Comparison of ENCODE assay signal across 12 cellular contexts in genomic region chr10:3485287-3485686, GRCh38.
DNase-seq lines count a peak whose midpoint lies in the region; ATAC-seq, FAIRE-seq and TF ChIP-seq lines count a peak whose summit lies in the region.
"Had no signal": no experiment of that assay in that cellular context is flagged by ENCODE, and none has a peak within 500 bp of the region (broad histone marks: within the 10 kb centered on the region; RNA-seq: fewer than 3 reads in every experiment).

No MANE protein-coding gene starts in this region.

- H3K4me3 ChIP-seq in NB4 (ENCODE audit: low read depth, low read length) = no peak overlapping the region
- H3K4me3 ChIP-seq: ascending aorta had no signal

- H3K4me3 Mint-ChIP-seq in naive B cell = peak overlapping the region; percentile 75 to 93 (median 84)

- no peak for TF ChIP-seq CTCF in NB4 (IDR thresholded peaks at IDR 0.05; ENCODE audit: low read depth, low read length)

- TF ChIP-seq POLR2A in GM12891 (IDR thresholded peaks at IDR 0.05; ENCODE audit: low read depth, low read length) = 0 out of 2 replicates have a peak, but pooled peaks have one; percentile 16
- no peak for TF ChIP-seq POLR2A in NB4 (IDR thresholded peaks at IDR 0.05; ENCODE audit: extremely low read depth, insufficient read length)

- H3K27me3 Mint-ChIP-seq in naive B cell = no peaks in the 10 kb centered on the region

- DNase-seq in GM12891 (ENCODE audit: insufficient read length, low spot score) (no peak), NB4 (ENCODE audit: low read depth) (peak; percentile 63), naive B cell (peak; percentile 82), NCI-H510A treated with DMSO at 0.1 percent for 48 hours (lab: John Stamatoyannopoulos, UW) (no peak), NCI-H1105 (lab: John Stamatoyannopoulos, UW) (no peak)
- DNase-seq in activated CD4-positive, CD25-positive, alpha-beta regulatory T cell treated with anti-CD3 and anti-CD28 coated beads, Interleukin-2, amount 50 U/mL, for 72 hours = no peak
- no peak for DNase-seq in stimulated activated CD4-positive, alpha-beta T cell treated with anti-CD3 and anti-CD28 coated beads, Interleukin-4, amount 100 ng/mL, for 24 hours
- DNase-seq: NCI-H2171 treated with DMSO at 0.1 percent for 48 hours had no signal

- H3K27ac Mint-ChIP-seq in naive B cell = peak overlapping the region; percentile 90 to 99 (median 98)

- peak; percentile 57 for ATAC-seq in GM21529 (IDR thresholded peaks at IDR 0.05; ENCODE audit: unreplicated experiment)
- ATAC-seq in naive B cell (ENCODE audit: low read depth in 2 of 2) = peak; percentile 80 to 81
- ATAC-seq: naive thymus-derived CD8-positive, alpha-beta T cell had no signal

- peaks cover 7 to 20% of the 10 kb centered on the region in 2 donors for H3K36me3 Mint-ChIP-seq in naive B cell

- peaks cover 5 to 25% (median 15%) of the 10 kb centered on the region in 7 donors for H3K9me3 Mint-ChIP-seq in naive B cell

- peak; percentile 71 for FAIRE-seq in GM12891 (lab: Jason Lieb, UNC)
- FAIRE-seq: frontal cortex had no signal

- H3K4me1 Mint-ChIP-seq in naive B cell = peaks cover 55 to 66% (median 57%) of the 10 kb centered on the region in 3 donors

TF ChIP-seq in GM12891, 5 proteins besides CTCF, POLR2A, EP300 and RAD21:
- peak; percentile 75 for TF ChIP-seq SPI1 (IDR thresholded peaks at IDR 0.05; ENCODE audit: low read depth, low read length)
- no peak for TF ChIP-seq TAF1 (IDR thresholded peaks at IDR 0.05; ENCODE audit: low read depth, low read length)
- no peak for TF ChIP-seq POU2F2 (IDR thresholded peaks at IDR 0.05; ENCODE audit: low read depth, low read length)
- no peak for TF ChIP-seq PAX5 (IDR thresholded peaks at IDR 0.05; ENCODE audit: insufficient read depth, low read length, severe bottlenecking)

Comparison
In these comparisons a context has a peak if more than half of its experiments do, and no peak if none do; other contexts are left out.
1. DNase-seq: peak in NB4 (single experiment) and naive B cell (single experiment); none in GM12891 (single experiment), NCI-H510A treated with DMSO at 0.1 percent for 48 hours (single experiment), activated CD4-positive, CD25-positive, alpha-beta regulatory T cell treated with anti-CD3 and anti-CD28 coated beads, Interleukin-2, amount 50 U/mL, for 72 hours (single experiment), stimulated activated CD4-positive, alpha-beta T cell treated with anti-CD3 and anti-CD28 coated beads, Interleukin-4, amount 100 ng/mL, for 24 hours (single experiment) and NCI-H1105 (single experiment).